In the genomic region with DNA sequence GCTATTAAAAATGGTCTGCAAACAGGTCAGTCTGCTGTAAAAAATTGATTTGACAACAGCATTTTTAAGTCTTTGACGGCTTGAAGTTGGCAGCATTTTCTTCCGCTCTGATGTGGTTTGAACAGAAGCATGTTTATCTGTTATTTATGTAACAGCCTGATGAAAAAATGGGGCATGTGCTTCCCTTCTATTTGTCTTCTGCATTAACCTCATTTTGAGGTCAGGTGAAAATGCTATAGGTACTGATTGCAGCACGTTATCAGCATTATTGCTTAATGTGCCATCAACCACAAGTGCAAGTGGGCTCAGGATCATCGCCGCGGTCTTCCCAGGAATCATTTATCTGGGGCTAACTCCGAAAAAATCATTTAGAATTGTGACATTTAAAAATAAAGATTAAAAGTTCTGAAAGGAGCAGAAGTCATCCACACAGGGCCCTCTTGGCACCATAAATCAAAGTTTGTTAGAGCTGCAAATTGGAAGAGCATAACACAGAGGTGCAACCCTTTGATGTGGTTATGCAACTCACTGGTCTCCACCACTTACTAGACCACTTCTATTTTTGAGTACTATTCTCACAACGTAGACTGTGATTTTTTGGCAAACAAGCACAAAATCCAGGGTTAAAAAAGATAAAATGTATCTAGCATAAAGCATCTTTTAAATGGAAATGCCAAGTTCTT, we compare ENCODE assay signal across 19 cellular contexts.
A peak's percentile ranks its signal among the peaks of the same experiment; 100 is the strongest.
DNase-seq lines count a peak whose midpoint lies in the region; ATAC-seq, FAIRE-seq and TF ChIP-seq lines count a peak whose summit lies in the region.
"Had no signal": no experiment of that assay in that cellular context is flagged by ENCODE, and none has a peak within 500 bp of the region (broad histone marks: within the 10 kb centered on the region; RNA-seq: fewer than 3 reads in every experiment).

No MANE protein-coding gene starts in this region.

- H3K4me1 ChIP-seq in mammary epithelial cell (ENCODE audit: insufficient read depth, low read length) = peaks cover 24% of the 10 kb centered on the region
- H3K4me1 ChIP-seq: testis had no signal

- no peaks in the 10 kb centered on the region for H3K79me2 ChIP-seq in mammary epithelial cell (ENCODE audit: insufficient read depth, low read length)

- H2AFZ ChIP-seq in mammary epithelial cell (ENCODE audit: low read depth, low read length) = no peak overlapping the region

- BruUV-seq in mammary epithelial cell (replicated peaks; lab: Mats Ljungman, UMichigan) = no TSS peak
- BruUV-seq in MCF 10A (replicated peaks; lab: Mats Ljungman, UMichigan) = no TSS peak

- DNase-seq in mammary epithelial cell (no peak), MCF 10A (ENCODE audit: unreplicated experiment) (no peak), NCI-H69 (lab: John Stamatoyannopoulos, UW) (peak; percentile 39), caudate nucleus (lab: John Stamatoyannopoulos, UW) (no peak), urothelium cell line (ENCODE audit: low spot score) (peak; percentile 6), frontal cortex (ENCODE audit: low spot score in 2 of 2) (no peak)
- no peak for DNase-seq in stimulated activated naive CD8-positive, alpha-beta T cell treated with anti-CD3 and anti-CD28 coated beads, Interleukin-15, amount 100 ng/mL, for 72 hours
- DNase-seq: activated naive CD4-positive, alpha-beta T cell treated with anti-CD3 and anti-CD28 coated beads, Interleukin-2, amount 10 ng/mL, durations not matched to agents 7 days and 5 days; COR-L47; Kasumi-1; natural killer cell; NCI-H1930; RPMI8226; testis had no signal

- no peak overlapping the region for H3K4me3 ChIP-seq in mammary epithelial cell (replicated peaks in 1 of 3; ENCODE audit: insufficient read depth in 1 of 3, low read depth in 2 of 3, low read length in 3 of 3)
- H3K4me3 ChIP-seq: A549, cardiac muscle cell, testis had no signal

- H3K27ac ChIP-seq in mammary epithelial cell (ENCODE audit: insufficient read depth, low read depth, low read length) = peak overlapping the region; percentile 99
- peak overlapping the region; percentile 29 for H3K27ac ChIP-seq in caudate nucleus (ENCODE audit: low read depth, low read length)
- H3K27ac ChIP-seq: A549, cardiac muscle cell, testis had no signal

- in situ Hi-C loops in mammary epithelial cell (cut with MboI; ENCODE audit: low sequenced_read_pairs in 2 of 2) = no loop called here

- no peak overlapping the region for H3K27ac Mint-ChIP-seq in MCF 10A (ENCODE audit: low read depth, unreplicated experiment)
- H3K27ac Mint-ChIP-seq in stimulated activated naive CD8-positive, alpha-beta T cell treated with anti-CD3 and anti-CD28 coated beads, Interleukin-15, amount 100 ng/mL, for 72 hours = no peak overlapping the region
- H3K27ac Mint-ChIP-seq: activated naive CD4-positive, alpha-beta T cell treated with anti-CD3 and anti-CD28 coated beads, Interleukin-2, amount 10 ng/mL, durations not matched to agents 7 days and 5 days; natural killer cell; T-helper 1 cell treated with Interleukin-12 subunit alpha and Interleukin-12 subunit beta and Interleukin-4 antibody, amounts not matched to agents 30 μg/mL and 1 μg/mL, for 36 hours had no signal

- no peaks in the 10 kb centered on the region for H3K36me3 ChIP-seq in mammary epithelial cell (ENCODE audit: insufficient read depth, low read length)
- H3K36me3 ChIP-seq: cardiac muscle cell had no signal

- CTCF ChIA-PET in mammary epithelial cell (lab: Charles Lee; ENCODE audit: low non-redundant PET) = no interaction called here
- CTCF ChIA-PET in MCF 10A (lab: Yijun Ruan, JAX) = no interaction called here

- no peak for FAIRE-seq in urothelium cell line (lab: Jason Lieb, UNC)
- no peak for FAIRE-seq in frontal cortex (lab: Jason Lieb, UNC)
- FAIRE-seq: A549, GM18507 had no signal

- no peak overlapping the region for H3K4me3 Mint-ChIP-seq in MCF 10A (ENCODE audit: unreplicated experiment)
- no peak overlapping the region for H3K4me3 Mint-ChIP-seq in stimulated activated naive CD8-positive, alpha-beta T cell treated with anti-CD3 and anti-CD28 coated beads, Interleukin-15, amount 100 ng/mL, for 72 hours
- H3K4me3 Mint-ChIP-seq: activated naive CD4-positive, alpha-beta T cell treated with anti-CD3 and anti-CD28 coated beads, Interleukin-2, amount 10 ng/mL, durations not matched to agents 7 days and 5 days; natural killer cell; T-helper 1 cell treated with Interleukin-12 subunit alpha and Interleukin-12 subunit beta and Interleukin-4 antibody, amounts not matched to agents 30 μg/mL and 1 μg/mL, for 36 hours had no signal

- H3K9me3 Mint-ChIP-seq in MCF 10A (ENCODE audit: unreplicated experiment) = no peaks in the 10 kb centered on the region
- H3K9me3 Mint-ChIP-seq in stimulated activated naive CD8-positive, alpha-beta T cell treated with anti-CD3 and anti-CD28 coated beads, Interleukin-15, amount 100 ng/mL, for 72 hours = no peaks in the 10 kb centered on the region
- H3K9me3 Mint-ChIP-seq: activated naive CD4-positive, alpha-beta T cell treated with anti-CD3 and anti-CD28 coated beads, Interleukin-2, amount 10 ng/mL, durations not matched to agents 7 days and 5 days; natural killer cell; T-helper 1 cell treated with Interleukin-12 subunit alpha and Interleukin-12 subunit beta and Interleukin-4 antibody, amounts not matched to agents 30 μg/mL and 1 μg/mL, for 36 hours had no signal

- no peak for ATAC-seq in GM19023 (IDR thresholded peaks at IDR 0.05; ENCODE audit: unreplicated experiment)
- no peak for ATAC-seq in stimulated activated naive CD8-positive, alpha-beta T cell treated with anti-CD3 and anti-CD28 coated beads, Interleukin-15, amount 100 ng/mL, for 72 hours
- ATAC-seq: A549, natural killer cell had no signal

- no peaks in the 10 kb centered on the region for H3K36me3 Mint-ChIP-seq in MCF 10A (ENCODE audit: insufficient read depth, unreplicated experiment)
- H3K36me3 Mint-ChIP-seq: activated naive CD4-positive, alpha-beta T cell treated with anti-CD3 and anti-CD28 coated beads, Interleukin-2, amount 10 ng/mL, durations not matched to agents 7 days and 5 days; natural killer cell had no signal

- no peak overlapping the region for H3K9ac ChIP-seq in mammary epithelial cell (ENCODE audit: insufficient read depth, low read length)

- WGBS in mammary epithelial cell (ENCODE audit: low coverage, missing lambda C conversion rate) = 89% methylated on average over 8 of the region's 8 CpGs

- peaks cover 17% of the 10 kb centered on the region for H3K27me3 Mint-ChIP-seq in MCF 10A (ENCODE audit: insufficient read depth, unreplicated experiment)
- H3K27me3 Mint-ChIP-seq in stimulated activated naive CD8-positive, alpha-beta T cell treated with anti-CD3 and anti-CD28 coated beads, Interleukin-15, amount 100 ng/mL, for 72 hours = peaks cover 11% of the 10 kb centered on the region

- H3K27me3 ChIP-seq in mammary epithelial cell (ENCODE audit: insufficient read depth, low read length) = no peaks in the 10 kb centered on the region
- H3K27me3 ChIP-seq: cardiac muscle cell, testis had no signal

- no peaks in the 10 kb centered on the region for H3K9me3 ChIP-seq in mammary epithelial cell (replicated peaks; ENCODE audit: insufficient read depth, low read length)
- H3K9me3 ChIP-seq: A549, testis had no signal

- TF ChIP-seq CTCF in mammary epithelial cell (conservative IDR thresholded peaks at IDR 0.05 in 1 of 2, IDR thresholded peaks at IDR 0.05 in 1 of 2; ENCODE audit: extremely low read depth in 1 of 2, insufficient read depth in 1 of 2, low read depth in 1 of 2, low read length in 2 of 2) (no peak), MCF 10A (IDR thresholded peaks at IDR 0.05; ENCODE audit: unreplicated experiment) (no peak)

- dilution Hi-C loops in mammary epithelial cell (cut with HindIII; ENCODE audit: low sequenced_read_pairs) = no loop called here

- intact Hi-C loops in mammary epithelial cell (cut with micrococcal nuclease) (loop anchor here (10.0 kb wide), 1 partner anchor 125 kb away; no protein-coding TSS in a partner anchor), MCF 10A (cut with micrococcal nuclease) (no loop called here)

- H3K4me1 Mint-ChIP-seq in MCF 10A (ENCODE audit: insufficient read depth, unreplicated experiment) = peaks cover 7% of the 10 kb centered on the region
- H3K4me1 Mint-ChIP-seq in stimulated activated naive CD8-positive, alpha-beta T cell treated with anti-CD3 and anti-CD28 coated beads, Interleukin-15, amount 100 ng/mL, for 72 hours = peaks cover 16% of the 10 kb centered on the region
- H3K4me1 Mint-ChIP-seq: natural killer cell had no signal

- POLR2A ChIA-PET in MCF 10A (lab: Yijun Ruan, JAX) = interaction anchor here (0.6 kb wide), 1 partner anchor 168 kb away, joined by 4 read pairs; no protein-coding TSS in a partner anchor

- H3K4me2 ChIP-seq in mammary epithelial cell (ENCODE audit: insufficient read depth, low read depth, low read length) = peak overlapping the region; percentile 43
- H3K4me2 ChIP-seq: A549 had no signal

- no peaks in the 10 kb centered on the region for H4K20me1 ChIP-seq in mammary epithelial cell (ENCODE audit: insufficient read depth, low read length)

Comparison
In these comparisons a context has a peak if more than half of its experiments do, and no peak if none do; other contexts are left out.
1. DNase-seq: peak in NCI-H69 (single experiment) and urothelium cell line (single experiment); none in mammary epithelial cell (single experiment), MCF 10A (single experiment), caudate nucleus (0 of 61), frontal cortex (0 of 2) and stimulated activated naive CD8-positive, alpha-beta T cell treated with anti-CD3 and anti-CD28 coated beads, Interleukin-15, amount 100 ng/mL, for 72 hours (0 of 2).